In the genomic region with DNA sequence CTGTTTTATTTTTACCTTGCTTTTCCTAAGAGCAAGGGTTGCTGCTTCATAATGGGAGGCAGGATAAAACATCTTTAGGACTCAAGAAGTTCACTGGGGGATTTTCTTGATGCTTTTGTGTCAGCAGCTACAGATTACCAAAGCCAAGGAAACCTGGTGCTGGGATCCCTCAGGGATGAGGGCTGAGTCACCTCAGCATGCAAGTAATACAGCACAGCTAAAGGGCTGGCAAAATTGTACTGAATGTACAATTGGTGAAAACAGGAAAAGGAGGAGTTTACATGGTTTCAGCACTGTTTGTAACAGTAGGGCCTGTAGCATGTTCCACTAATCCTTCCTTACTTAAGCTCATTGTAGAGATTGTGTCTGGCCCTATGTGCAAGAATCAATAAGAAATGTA, we compare ENCODE assay signal across 26 cellular contexts.
DNase-seq lines count a peak whose midpoint lies in the region; ATAC-seq and TF ChIP-seq lines count a peak whose summit lies in the region.
"Had no signal": no experiment of that assay in that cellular context is flagged by ENCODE, and none has a peak within 500 bp of the region (broad histone marks: within the 10 kb centered on the region; RNA-seq: fewer than 3 reads in every experiment).

No MANE protein-coding gene starts in this region.

- POLR2A ChIA-PET in A673 (lab: Charles Lee; ENCODE audit: low non-redundant PET) = no interaction called here

- intact Hi-C loops in A673 (cut with micrococcal nuclease; ENCODE audit: unreplicated experiment) = no loop called here
- intact Hi-C loops in CD14-positive monocyte (cut with micrococcal nuclease) = no loop called here

- no TSS peak for BruUV-seq in A673 (replicated peaks; lab: Mats Ljungman, UMichigan)

- CTCF ChIA-PET in A673 (lab: Charles Lee) = no interaction called here

- ATAC-seq in RWPE2 (ENCODE audit: low read depth) = peak; percentile 85
- no peak for ATAC-seq in activated T-cell treated with anti-CD3 and anti-CD28 coated beads, Interleukin-2, amount 50 U/mL, for 4 hours
- ATAC-seq: activated T-cell treated with anti-CD3 and anti-CD28 coated beads, Interleukin-2, amount 50 U/mL, for 72 hours; gastrocnemius medialis; lower lobe of right lung had no signal

- H3K9me3 Mint-ChIP-seq in CD14-positive monocyte = peaks cover 0 to 3% (median 0%) of the 10 kb centered on the region in 7 donors
- no peaks in the 10 kb centered on the region for H3K9me3 Mint-ChIP-seq in activated T-cell treated with anti-CD3 and anti-CD28 coated beads, Interleukin-2, amount 50 U/mL, for 4 hours
- H3K9me3 Mint-ChIP-seq: type B pancreatic cell had no signal

- H3K9me3 ChIP-seq in A673 (ENCODE audit: low read depth, low read length, poor library complexity, severe bottlenecking) (no peaks in the 10 kb centered on the region), RWPE2 (ENCODE audit: severe bottlenecking) (no peaks in the 10 kb centered on the region)
- H3K9me3 ChIP-seq: gastrocnemius medialis, lower lobe of right lung had no signal

- H3K27me3 ChIP-seq in A673 (replicated peaks; ENCODE audit: insufficient read depth, low read depth, low read length, poor library complexity) = no peaks in the 10 kb centered on the region
- H3K27me3 ChIP-seq in RWPE2 (ENCODE audit: insufficient read depth, poor library complexity, severe bottlenecking) = no peaks in the 10 kb centered on the region
- H3K27me3 ChIP-seq: gastrocnemius medialis, SJSA1 had no signal

- no peaks in the 10 kb centered on the region for H3K36me3 Mint-ChIP-seq in CD14-positive monocyte
- H3K36me3 Mint-ChIP-seq in activated T-cell treated with anti-CD3 and anti-CD28 coated beads, Interleukin-2, amount 50 U/mL, for 4 hours (ENCODE audit: insufficient read depth) = no peaks in the 10 kb centered on the region
- H3K36me3 Mint-ChIP-seq: type B pancreatic cell had no signal

- H3K4me3 ChIP-seq in A673 (ENCODE audit: low read depth, low read length, poor library complexity, severe bottlenecking) (no peak overlapping the region), RWPE2 (ENCODE audit: severe bottlenecking) (no peak overlapping the region), epithelial cell of esophagus (ENCODE audit: low read length) (no peak overlapping the region)
- H3K4me3 ChIP-seq: gastrocnemius medialis, lower lobe of right lung, SJSA1 had no signal

- no peak overlapping the region for H3K27ac Mint-ChIP-seq in CD14-positive monocyte
- H3K27ac Mint-ChIP-seq: activated naive CD4-positive, alpha-beta T cell treated with anti-CD3 and anti-CD28 coated beads for 36 hours; activated T-cell treated with anti-CD3 and anti-CD28 coated beads, Interleukin-2, amount 50 U/mL, for 72 hours; B cell; progenitor cell of endocrine pancreas; type B pancreatic cell had no signal

- no peak overlapping the region for H3K27ac ChIP-seq in A673 (ENCODE audit: low read depth, low read length, poor library complexity, severe bottlenecking)
- no peak overlapping the region for H3K27ac ChIP-seq in RWPE2 (ENCODE audit: poor library complexity, severe bottlenecking)
- H3K27ac ChIP-seq: gastrocnemius medialis, KMS-11, lower lobe of right lung, SJSA1 had no signal

- H3K4me1 ChIP-seq in A673 (ENCODE audit: insufficient read depth, low read length, poor library complexity, severe bottlenecking) (peaks cover 8% of the 10 kb centered on the region), RWPE2 (ENCODE audit: insufficient read depth, poor library complexity, severe bottlenecking) (peaks cover 4% of the 10 kb centered on the region)
- H3K4me1 ChIP-seq: gastrocnemius medialis, lower lobe of right lung, SJSA1 had no signal

- no peaks in the 10 kb centered on the region for H3K4me1 Mint-ChIP-seq in CD14-positive monocyte
- H3K4me1 Mint-ChIP-seq in activated T-cell treated with anti-CD3 and anti-CD28 coated beads, Interleukin-2, amount 50 U/mL, for 4 hours (ENCODE audit: low read depth) = no peaks in the 10 kb centered on the region
- H3K4me1 Mint-ChIP-seq: B cell had no signal

- H3K36me3 ChIP-seq in A673 (ENCODE audit: insufficient read depth, low read length, poor library complexity, severe bottlenecking) (no peaks in the 10 kb centered on the region), RWPE2 (ENCODE audit: low read depth) (no peaks in the 10 kb centered on the region)
- H3K36me3 ChIP-seq: gastrocnemius medialis, lower lobe of right lung, SJSA1 had no signal

- H3K4me3 Mint-ChIP-seq in CD14-positive monocyte = no peak overlapping the region
- no peak overlapping the region for H3K4me3 Mint-ChIP-seq in activated T-cell treated with anti-CD3 and anti-CD28 coated beads, Interleukin-2, amount 50 U/mL, for 4 hours
- H3K4me3 Mint-ChIP-seq: activated naive CD4-positive, alpha-beta T cell treated with anti-CD3 and anti-CD28 coated beads for 36 hours; activated T-cell treated with anti-CD3 and anti-CD28 coated beads, Interleukin-2, amount 50 U/mL, for 72 hours; B cell; type B pancreatic cell had no signal

- TF ChIP-seq CTCF in A673 (conservative IDR thresholded peaks at IDR 0.05; ENCODE audit: low read depth, low read length) (no peak), RWPE2 (IDR thresholded peaks at IDR 0.05; ENCODE audit: poor library complexity, severe bottlenecking) (no peak), epithelial cell of esophagus (IDR thresholded peaks at IDR 0.05; ENCODE audit: insufficient read depth, low read depth, low read length, missing control alignments) (no peak), CD14-positive monocyte (IDR thresholded peaks at IDR 0.05) (no peak)

- peak; percentile 42 for DNase-seq in A673 (ENCODE audit: low spot score)
- no peak for DNase-seq in RWPE2 (ENCODE audit: low spot score)
- peak; percentile 54 for DNase-seq in epithelial cell of esophagus (ENCODE audit: low read depth)
- DNase-seq in kidney tubule cell (ENCODE audit: low spot score) = peak; percentile 6
- no peak for DNase-seq in AG08395 (ENCODE audit: low spot score)
- no peak for DNase-seq in pons (ENCODE audit: low spot score)
- no peak for DNase-seq in CD14-positive monocyte (ENCODE audit: low spot score)
- no peak for DNase-seq in activated T-cell treated with anti-CD3 and anti-CD28 coated beads, Interleukin-2, amount 50 U/mL, for 4 hours
- DNase-seq: 8988T; activated CD4-positive, alpha-beta T cell treated with anti-CD3 and anti-CD28 coated beads for 4 hours; activated naive CD4-positive, alpha-beta T cell treated with anti-CD3 and anti-CD28 coated beads for 36 hours; activated T-cell treated with anti-CD3 and anti-CD28 coated beads, Interleukin-2, amount 50 U/mL, for 72 hours; amniotic stem cell; central memory CD4-positive, alpha-beta T cell; DMS79; gastrocnemius medialis; H7; lower lobe of right lung; NCI-H1694; NCI-H2171; NCI-H526 had no signal

- no peaks in the 10 kb centered on the region for H3K27me3 Mint-ChIP-seq in CD14-positive monocyte (ENCODE audit: low read depth in 3 of 3)
- no peaks in the 10 kb centered on the region for H3K27me3 Mint-ChIP-seq in activated T-cell treated with anti-CD3 and anti-CD28 coated beads, Interleukin-2, amount 50 U/mL, for 4 hours (ENCODE audit: low read depth)
- H3K27me3 Mint-ChIP-seq: B cell, progenitor cell of endocrine pancreas, type B pancreatic cell had no signal

Comparison
In these comparisons a context has a peak if more than half of its experiments do, and no peak if none do; other contexts are left out.
1. DNase-seq: peak in A673 (single experiment), epithelial cell of esophagus (single experiment) and kidney tubule cell (single experiment); none in RWPE2 (single experiment), AG08395 (single experiment), pons (single experiment), CD14-positive monocyte (single experiment) and activated T-cell treated with anti-CD3 and anti-CD28 coated beads, Interleukin-2, amount 50 U/mL, for 4 hours (single experiment).